ENCODE assay signal across 7 cellular contexts in the genomic region with DNA sequence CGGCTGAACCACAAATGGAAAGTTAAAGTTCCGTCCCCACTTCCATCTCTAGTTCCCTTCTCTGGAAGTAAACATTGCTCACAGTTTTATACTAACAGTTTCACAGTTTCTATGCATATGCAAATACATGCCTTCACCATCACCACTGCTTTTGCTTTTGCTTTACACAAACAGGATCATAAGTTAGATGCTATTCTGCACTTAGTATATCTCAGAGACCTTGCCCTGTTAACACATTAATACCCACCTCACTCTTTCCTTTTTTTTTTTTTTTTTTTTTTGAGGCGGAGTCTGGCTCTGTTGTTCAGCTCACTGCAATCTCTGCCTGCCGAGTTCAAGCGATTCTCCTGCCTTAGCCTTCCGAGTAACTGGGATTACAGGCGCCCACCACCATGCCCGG. TPM values are rescaled to one million over a fixed set of nuclear protein-coding genes. Genes with fewer than 3 reads are reported as not detected.
DNase-seq lines count a peak whose midpoint lies in the region; ATAC-seq, FAIRE-seq and TF ChIP-seq lines count a peak whose summit lies in the region.

No MANE protein-coding gene starts in this region.

- POLR2A ChIA-PET in T-cell (lab: Charles Lee), result interaction anchor here (0.6 to 1.5 kb wide), 2 partner anchors 40 to 43 kb away, joined by 4 to 5 read pairs; a partner anchor contains a TSS

- H3K27me3 ChIP-seq in gastroesophageal sphincter, result no peaks in the 10 kb centered on the region

- peak overlapping the region; percentile 70 to 98 (median 96) for H3K27ac ChIP-seq in gastroesophageal sphincter

- peaks cover 47 to 53% (median 49%) of the 10 kb centered on the region in 3 donors for H3K4me1 Mint-ChIP-seq in T-cell

- peak overlapping the region; percentile 47 to 88 for H3K4me3 ChIP-seq in gastroesophageal sphincter

- TF ChIP-seq CTCF in gastroesophageal sphincter (IDR thresholded peaks at IDR 0.05), result no peak

- no peaks in the 10 kb centered on the region for H3K9me3 ChIP-seq in gastroesophageal sphincter

- no peak for FAIRE-seq in H54 (lab: Jason Lieb, UNC)

- H3K27ac Mint-ChIP-seq in T-cell, result peak overlapping the region; percentile 97 to 98

- no peaks in the 10 kb centered on the region for H3K27me3 Mint-ChIP-seq in T-cell

- peak in 1 of 34 experiments; percentile 4 for DNase-seq in T-cell
- DNase-seq in sciatic nerve (ENCODE audit: low spot score), result no peak
- DNase-seq in H54 (ENCODE audit: insufficient read length, low spot score), result no peak
- DNase-seq in middle frontal gyrus (ENCODE audit: extremely low spot score, low spot score), result no peak

- intact Hi-C loops in sciatic nerve (cut with DNase I), result no loop called here

- TF ChIP-seq POLR2A in gastroesophageal sphincter (IDR thresholded peaks at IDR 0.05) (no peak), H54 (IDR thresholded peaks at IDR 0.05; ENCODE audit: low read depth, low read length) (no peak)

- CTCF ChIA-PET in T-cell (lab: Charles Lee), result interaction anchor here (0.7 to 1.5 kb wide), 2 partner anchors 56 to 85 kb away, joined by 3 read pairs; no protein-coding TSS in a partner anchor

- peak overlapping the region; percentile 90 to 97 (median 95) for H3K4me3 Mint-ChIP-seq in T-cell

- H3K36me3 ChIP-seq in gastroesophageal sphincter, result peaks cover 0 to 14% of the 10 kb centered on the region in 2 donors

- no peak for TF ChIP-seq EP300 in gastroesophageal sphincter (IDR thresholded peaks at IDR 0.05)

- H3K9me3 Mint-ChIP-seq in T-cell, result no peaks in the 10 kb centered on the region

- H3K4me1 ChIP-seq in gastroesophageal sphincter, result peaks cover 4 to 34% (median 5%) of the 10 kb centered on the region in 3 donors

- peak; percentile 58 for ATAC-seq in GM18873 (IDR thresholded peaks at IDR 0.05; ENCODE audit: low FRiP score, unreplicated experiment)
- peak; percentile 64 for ATAC-seq in HG02840 (IDR thresholded peaks at IDR 0.05; ENCODE audit: low FRiP score, unreplicated experiment)
- ATAC-seq in T-cell (replicated peaks in 1 of 4), result peak; percentile 8 to 62 (median 10)
- ATAC-seq in gastroesophageal sphincter, result no peak
- ATAC-seq in sciatic nerve, result peak; percentile 25

- H3K36me3 Mint-ChIP-seq in T-cell, result peaks cover 8% of the 10 kb centered on the region

- WGBS in gastroesophageal sphincter (ENCODE audit: low coverage in 1 of 2), 2 donors, result 2 to 6% methylated on average over 2 to 5 of the region's 8 CpGs

RNA-seq across cellular contexts. Expression of a gene that starts 0.9 kb away (rescaled TPM):
- total RNA-seq in T-cell (10 to 100 TPM; 38.5 to 71.5 (median 65.5) TPM), gastroesophageal sphincter (10 to 100 TPM; 12.9 to 27.6 (median 20.5) TPM), sciatic nerve (44.7 TPM)

RNA-seq across cellular contexts. Expression of a gene that starts 23.5 kb away (rescaled TPM):
- total RNA-seq in T-cell, result under 1 TPM; 0.07 to 0.65 (median 0.22) TPM
- total RNA-seq in gastroesophageal sphincter, result 1 to 10 TPM in 2 of 4 donors, under 1 TPM in 2; 0.27 to 2.6 (median 1.1) TPM
- 2.1 TPM for total RNA-seq in sciatic nerve

RNA-seq across cellular contexts. Expression of a gene that starts 42.2 kb away (rescaled TPM):
- total RNA-seq in T-cell, result 10 to 100 TPM; 56.4 to 80.2 (median 61.5) TPM
- 10 to 100 TPM; 28.2 to 44.4 (median 34.4) TPM for total RNA-seq in gastroesophageal sphincter
- 38.8 TPM for total RNA-seq in sciatic nerve

RNA-seq across cellular contexts. Expression of a gene that starts 42.6 kb away (rescaled TPM):
- 100 to 1,000 TPM in 4 of 5 donors, 10 to 100 TPM in 1; 92.9 to 142 (median 120) TPM for total RNA-seq in T-cell
- total RNA-seq in gastroesophageal sphincter, result 100 to 1,000 TPM in 1 of 4 donors, 10 to 100 TPM in 3; 86.2 to 120 (median 98.0) TPM
- 68.0 TPM for total RNA-seq in sciatic nerve

RNA-seq across cellular contexts. Expression of a gene that starts 48.8 kb away (rescaled TPM):
- 10 to 100 TPM; 54.2 to 72.8 (median 57.5) TPM for total RNA-seq in T-cell
- 10 to 100 TPM; 12.2 to 23.2 (median 20.1) TPM for total RNA-seq in gastroesophageal sphincter
- 33.0 TPM for total RNA-seq in sciatic nerve
